ENCODE assay signal across 8 cellular contexts in genomic region chr7:56079450-56080185, GRCh38. TPM values are rescaled to one million over a fixed set of nuclear protein-coding genes. Genes with fewer than 3 reads are reported as not detected.
DNase-seq lines count a peak whose midpoint lies in the region; ATAC-seq lines count a peak whose summit lies in the region.

No MANE protein-coding gene starts in this region.

- peak; percentile 86 for DNase-seq in AG20443 (ENCODE audit: low spot score)
- peak; percentile 89 for DNase-seq in NCI-H345 (lab: John Stamatoyannopoulos, UW)
- peak; percentile 60 for DNase-seq in dedifferentiated amniotic fluid mesenchymal stem cell (ENCODE audit: extremely low spot score)
- peak; percentile 51 for DNase-seq in mucosa of gallbladder (ENCODE audit: low spot score)
- DNase-seq in SKM-1 treated with dmso at 0.1 percent for 144 hours (lab: John Stamatoyannopoulos, UW; ENCODE audit: unreplicated experiment) = no peak
- DNase-seq in OCI-M1 (lab: John Stamatoyannopoulos, UW) = no peak
- DNase-seq in GF-D8 (lab: John Stamatoyannopoulos, UW) = no peak

- no peak for ATAC-seq in GM18858 (IDR thresholded peaks at IDR 0.05; ENCODE audit: unreplicated experiment)

RNA-seq across cellular contexts. Expression of gene PHKG1, which starts 13.1 kb away (rescaled TPM):
- total RNA-seq in mucosa of gallbladder = 0.89 TPM

RNA-seq across cellular contexts. Expression of gene SUMF2, which starts 15.5 kb away (rescaled TPM):
- 245 TPM for total RNA-seq in mucosa of gallbladder

RNA-seq across cellular contexts. Expression of gene CHCHD2, which starts 26.7 kb away (rescaled TPM):
- 293 TPM for total RNA-seq in mucosa of gallbladder

RNA-seq across cellular contexts. Expression of gene CCT6A, which starts 28.1 kb away (rescaled TPM):
- total RNA-seq in mucosa of gallbladder = 87.6 TPM

RNA-seq across cellular contexts. Expression of gene PSPH, which starts 28.4 kb away (rescaled TPM):
- 33.4 TPM for total RNA-seq in mucosa of gallbladder

Comparison
In these comparisons a context has a peak if more than half of its experiments do, and no peak if none do; other contexts are left out.
1. DNase-seq: peak in AG20443 (single experiment), NCI-H345 (single experiment), dedifferentiated amniotic fluid mesenchymal stem cell (single experiment) and mucosa of gallbladder (single experiment); none in SKM-1 treated with dmso at 0.1 percent for 144 hours (single experiment), OCI-M1 (single experiment) and GF-D8 (single experiment).